ENCODE assay signal across 8 cellular contexts in the genomic region with DNA sequence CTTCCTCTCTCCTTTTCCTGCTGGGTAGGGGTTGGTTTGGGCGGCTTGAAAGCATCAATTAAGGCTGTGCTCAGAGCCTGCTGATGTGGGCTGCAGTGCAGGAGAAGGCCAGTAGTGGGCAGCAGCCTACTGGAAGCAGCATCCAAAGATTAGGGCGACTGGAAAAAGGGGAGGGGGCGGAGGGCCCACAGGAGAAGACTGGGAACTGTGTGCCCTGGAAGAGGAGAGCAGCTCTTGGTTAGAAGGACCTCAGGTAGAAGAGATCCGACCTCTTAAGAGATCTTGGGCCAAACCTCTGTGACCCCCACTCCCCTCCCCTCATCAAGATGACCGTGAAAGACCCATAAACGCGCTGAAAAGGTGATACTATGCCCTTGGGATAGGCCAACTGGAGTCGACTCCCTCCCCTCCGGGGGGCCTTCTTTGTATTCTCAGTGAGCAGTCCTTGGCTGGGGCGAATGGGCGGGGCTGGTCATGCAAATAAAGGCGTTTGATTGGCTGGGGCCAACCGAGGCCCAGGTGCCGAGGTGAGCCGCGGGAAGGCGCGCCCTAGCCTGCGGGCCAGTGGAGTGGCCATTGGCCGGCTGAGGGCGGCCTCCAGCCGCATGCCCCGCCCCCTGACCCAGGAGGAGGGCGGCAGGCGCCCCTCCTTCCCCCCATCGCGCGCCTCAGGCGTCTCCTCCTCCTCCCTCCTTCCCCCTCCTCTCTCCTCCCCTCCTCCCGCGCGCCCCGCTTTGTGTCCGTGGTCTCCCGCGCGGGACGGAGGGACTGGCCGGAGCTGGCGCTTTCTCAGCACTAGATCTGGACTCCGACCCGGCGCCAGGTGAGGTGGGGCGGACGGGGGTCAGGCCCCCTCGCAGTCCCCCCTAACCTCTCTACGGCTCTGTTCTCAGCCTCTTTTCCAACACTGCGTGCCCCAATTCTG. TPM values are rescaled to one million over a fixed set of nuclear protein-coding genes. Genes with fewer than 3 reads are reported as not detected.
DNase-seq lines count a peak whose midpoint lies in the region; ATAC-seq, FAIRE-seq and TF ChIP-seq lines count a peak whose summit lies in the region.

No MANE protein-coding gene starts in this region.

- peak; percentile 82 to 86 for TF ChIP-seq RAD21 in A549 (conservative IDR thresholded peaks at IDR 0.05 in 1 of 2, IDR thresholded peaks at IDR 0.05 in 1 of 2)

- H3K27me3 ChIP-seq in endocrine pancreas (ENCODE audit: control insufficient read depth, insufficient read depth, low read length) = no peaks in the 10 kb centered on the region
- H3K27me3 ChIP-seq in mucosa of stomach (ENCODE audit: control insufficient read depth, insufficient read depth, low read length) = no peaks in the 10 kb centered on the region

- WGBS in A549 (ENCODE audit: missing lambda C conversion rate) = 24% methylated on average over 20 of the region's 48 CpGs

- H3K9me3 ChIP-seq in A549 = no peaks in the 10 kb centered on the region
- no peaks in the 10 kb centered on the region for H3K9me3 ChIP-seq in endocrine pancreas (ENCODE audit: control insufficient read depth, low read length)
- no peaks in the 10 kb centered on the region for H3K9me3 ChIP-seq in mucosa of stomach (ENCODE audit: control insufficient read depth, low read length)

- H3K4me3 ChIP-seq in A549 = peak overlapping the region; percentile 40
- H3K4me3 ChIP-seq in endocrine pancreas (ENCODE audit: control insufficient read depth, insufficient read depth, low read length) = no peak overlapping the region
- H3K4me3 ChIP-seq in mucosa of stomach (ENCODE audit: low read length) = peak overlapping the region; percentile 56

- peak; percentile 64 to 81 for ATAC-seq in A549
- ATAC-seq in GM18868 (IDR thresholded peaks at IDR 0.05; ENCODE audit: unreplicated experiment) = peak; percentile 45
- ATAC-seq in HG03196 (IDR thresholded peaks at IDR 0.05; ENCODE audit: unreplicated experiment) = peak; percentile 50

- peak overlapping the region; percentile 84 for H3K9ac ChIP-seq in endocrine pancreas (ENCODE audit: control insufficient read depth, insufficient read depth, low read length)
- peak overlapping the region; percentile 94 for H3K9ac ChIP-seq in mucosa of stomach (ENCODE audit: low read length)

- peak overlapping the region; percentile 76 for H3K4me3 Mint-ChIP-seq in activated CD4-positive, alpha-beta memory T cell treated with anti-CD3 and anti-CD28 coated beads for 36 hours

- H3K4me1 ChIP-seq in A549 (0 out of 3 replicates have a peak, but pooled peaks cover 3% of the 10 kb centered on the region), endocrine pancreas (ENCODE audit: control insufficient read depth, insufficient read depth, low read length) (no peaks in the 10 kb centered on the region), mucosa of stomach (ENCODE audit: control insufficient read depth, insufficient read depth, low read length) (peaks cover 8% of the 10 kb centered on the region)

- FAIRE-seq in A549 (lab: Jason Lieb, UNC) = no peak

- H3K27ac Mint-ChIP-seq in activated CD4-positive, alpha-beta memory T cell treated with anti-CD3 and anti-CD28 coated beads for 36 hours = peak overlapping the region; percentile 83

- intact Hi-C loops in activated CD4-positive, alpha-beta memory T cell treated with anti-CD3 and anti-CD28 coated beads for 36 hours (cut with micrococcal nuclease) = loop anchor here (1.0 to 5.0 kb wide), 6 partner anchors 50 to 828 kb away; a partner anchor contains a TSS

- no peaks in the 10 kb centered on the region for H3K9me3 Mint-ChIP-seq in activated CD4-positive, alpha-beta memory T cell treated with anti-CD3 and anti-CD28 coated beads for 36 hours

- H3K4me1 Mint-ChIP-seq in activated CD4-positive, alpha-beta memory T cell treated with anti-CD3 and anti-CD28 coated beads for 36 hours (ENCODE audit: low read depth) = peaks cover 30% of the 10 kb centered on the region

- POLR2A ChIA-PET in A549 (lab: Yijun Ruan, JAX) = no interaction called here
- POLR2A ChIA-PET in activated CD4-positive, alpha-beta memory T cell treated with anti-CD3 and anti-CD28 coated beads for 36 hours (lab: Charles Lee) = interaction anchor here (0.6 to 1.9 kb wide), 2 partner anchors 18 to 21 kb away, joined by 3 to 4 read pairs; no protein-coding TSS in a partner anchor

- peak overlapping the region; percentile 85 for H3K4me2 ChIP-seq in A549

- peak overlapping the region; percentile 49 to 75 for H3K27ac ChIP-seq in A549
- H3K27ac ChIP-seq in temporal lobe (ENCODE audit: low read depth, low read length) = peak overlapping the region; percentile 44

- TF ChIP-seq CTCF in A549 (IDR thresholded peaks at IDR 0.05) = peak; percentile 73

- DNase-seq in A549 (ENCODE audit: low read depth in 1 of 2, low spot score in 1 of 2) (peak; percentile 50 to 57), NCI-H460 (ENCODE audit: extremely low read depth, low read depth) (peak; percentile 68)
- peak; percentile 80 for DNase-seq in activated CD4-positive, alpha-beta memory T cell treated with anti-CD3 and anti-CD28 coated beads for 36 hours

- CTCF ChIA-PET in A549 (lab: Yijun Ruan, JAX) = interaction anchor here (0.6 to 4.7 kb wide), 15 partner anchors 8 to 1920 kb away, joined by 3 to 29 read pairs (median 4); a partner anchor contains a TSS
- CTCF ChIA-PET in activated CD4-positive, alpha-beta memory T cell treated with anti-CD3 and anti-CD28 coated beads for 36 hours (lab: Charles Lee) = interaction anchor here (0.7 to 2.2 kb wide), 6 partner anchors 99 to 1603 kb away, joined by 3 to 7 read pairs (median 4); a partner anchor contains a TSS

- TF ChIP-seq POLR2A in A549 (IDR thresholded peaks at IDR 0.05; ENCODE audit: low read length) = no peak

- no peak for TF ChIP-seq EP300 in A549 (IDR thresholded peaks at IDR 0.05)

- H3K27me3 Mint-ChIP-seq in activated CD4-positive, alpha-beta memory T cell treated with anti-CD3 and anti-CD28 coated beads for 36 hours = no peaks in the 10 kb centered on the region

- peaks cover 4% of the 10 kb centered on the region for H3K36me3 Mint-ChIP-seq in activated CD4-positive, alpha-beta memory T cell treated with anti-CD3 and anti-CD28 coated beads for 36 hours

- H3K36me3 ChIP-seq in endocrine pancreas (ENCODE audit: control insufficient read depth, insufficient read depth, low read length) = no peaks in the 10 kb centered on the region
- no peaks in the 10 kb centered on the region for H3K36me3 ChIP-seq in mucosa of stomach (ENCODE audit: control insufficient read depth, insufficient read depth, low read length)

TF ChIP-seq in A549, 52 proteins besides CTCF, POLR2A, EP300 and RAD21:
- TF ChIP-seq SMC3 (IDR thresholded peaks at IDR 0.05) (peak; percentile 73), FOSL2 (IDR thresholded peaks at IDR 0.05) (no peak), FOSL2 (CRISPR knock-in tag; IDR thresholded peaks at IDR 0.05) (no peak)

RNA-seq across cellular contexts. Expression of a gene that starts 10.1 kb away (rescaled TPM):
- polyA plus RNA-seq in A549 (2011; rRNA removed) (11.2 and 12.8 TPM in 2 replicates), A549 (2017; fragmentation: RNase III; extraction: RNeasy Plus Mini Kit Qiagen cat#74134 plus additional on column Dnase treatment) (3.0 to 3.2 TPM (median 3.1 TPM) in 3 replicates)
- 1.9 and 2.3 TPM in 2 replicates for polyA plus RNA-seq in A549 (2012; cell fraction: cytosol; rRNA removed)
- 1.4 and 1.8 TPM in 2 replicates for polyA plus RNA-seq in A549 (2012; cell fraction: nucleus; rRNA removed)
- 7.1 and 7.8 TPM in 2 replicates for polyA minus RNA-seq in A549 (2011; rRNA and poly(A)+ RNA removed)
- 21.3 and 24.6 TPM in 2 replicates for total RNA-seq in NCI-H460 (2014; rRNA removed; shearing (Covaris generic))
- polyA plus RNA-seq in NCI-H460 (2014; cell fraction: nucleus; rRNA removed) = 13.5 and 17.2 TPM in 2 replicates
- 10 to 100 TPM; 25.4 to 25.5 TPM for total RNA-seq in activated CD4-positive, alpha-beta memory T cell treated with anti-CD3 and anti-CD28 coated beads for 36 hours
- total RNA-seq in temporal lobe = 84.8 TPM

RNA-seq across cellular contexts. Expression of a gene that starts 31.6 kb away (rescaled TPM):
- polyA plus RNA-seq in A549 (2011; rRNA removed) (0.04 TPM in 2 replicates), A549 (2017; fragmentation: RNase III; extraction: RNeasy Plus Mini Kit Qiagen cat#74134 plus additional on column Dnase treatment) (0.12 to 0.18 TPM (median 0.12 TPM) in 3 replicates)
- 0.08 TPM in 2 replicates for polyA plus RNA-seq in A549 (2012; cell fraction: cytosol; rRNA removed)
- 1.0 and 1.1 TPM in 2 replicates for polyA plus RNA-seq in A549 (2012; cell fraction: nucleus; rRNA removed)
- polyA minus RNA-seq in A549 (2011; rRNA and poly(A)+ RNA removed) = 0.17 and 0.34 TPM in 2 replicates
- total RNA-seq in NCI-H460 (2014; rRNA removed; shearing (Covaris generic)) = not detected in 2 replicates
- polyA plus RNA-seq in NCI-H460 (2014; cell fraction: nucleus; rRNA removed) = not detected in 2 replicates
- not detected for total RNA-seq in activated CD4-positive, alpha-beta memory T cell treated with anti-CD3 and anti-CD28 coated beads for 36 hours
- 3.9 TPM for total RNA-seq in temporal lobe
